9 cellular contexts compared by ENCODE assay signal in genomic region chr18:75455249-75456183, GRCh38. TPM values are rescaled to one million over a fixed set of nuclear protein-coding genes. Genes with fewer than 3 reads are reported as not detected.
A peak's percentile ranks its signal among the peaks of the same experiment; 100 is the strongest.
DNase-seq lines count a peak whose midpoint lies in the region; ATAC-seq and TF ChIP-seq lines count a peak whose summit lies in the region.
"Had no signal": no experiment of that assay in that cellular context is flagged by ENCODE, and none has a peak within 500 bp of the region (broad histone marks: within the 10 kb centered on the region; RNA-seq: fewer than 3 reads in every experiment).

No MANE protein-coding gene starts in this region.

- H3K4me3 ChIP-seq in AG04450 (ENCODE audit: low read depth, low read length), result peak overlapping the region; percentile 42
- H3K4me3 ChIP-seq in fibroblast of mammary gland (ENCODE audit: control insufficient read depth, low read depth, low read length), result peak overlapping the region; percentile 32

- no peak for DNase-seq in AG04450 (ENCODE audit: low read depth, low spot score)
- DNase-seq in NCI-H69 (lab: John Stamatoyannopoulos, UW), result peak; percentile 78
- peak; percentile 38 for DNase-seq in fibroblast of mammary gland (ENCODE audit: low read depth)
- DNase-seq in natural killer cell, result no peak
- no peak for DNase-seq in effector CD8-positive, alpha-beta T cell (lab: John Stamatoyannopoulos, UW)
- DNase-seq in HK-2 (ENCODE audit: unreplicated experiment), result no peak
- no peak for DNase-seq in AML-193 (lab: John Stamatoyannopoulos, UW)

- no peaks in the 10 kb centered on the region for H3K27me3 ChIP-seq in AG04450 (ENCODE audit: control insufficient read depth, insufficient read depth, low read length)

- peaks cover 0 to 4% of the 10 kb centered on the region in 2 donors for H3K4me1 Mint-ChIP-seq in natural killer cell

- H3K9me3 Mint-ChIP-seq in natural killer cell, result no peaks in the 10 kb centered on the region

- no peak overlapping the region for H3K27ac Mint-ChIP-seq in natural killer cell
- H3K27ac Mint-ChIP-seq: T-helper 1 cell treated with Interleukin-12 subunit alpha and Interleukin-12 subunit beta and Interleukin-4 antibody, amounts not matched to agents 30 μg/mL and 1 μg/mL, for 36 hours had no signal

- POLR2A ChIA-PET in AG04450 (lab: Yijun Ruan, JAX), result no interaction called here

- CTCF ChIA-PET in AG04450 (lab: Charles Lee), result interaction anchor here (0.6 kb wide), 1 partner anchor 324 kb away, joined by 5 read pairs; no protein-coding TSS in a partner anchor

- H3K4me3 Mint-ChIP-seq in natural killer cell, result peak overlapping the region; percentile 45
- H3K4me3 Mint-ChIP-seq: T-helper 1 cell treated with Interleukin-12 subunit alpha and Interleukin-12 subunit beta and Interleukin-4 antibody, amounts not matched to agents 30 μg/mL and 1 μg/mL, for 36 hours had no signal

- H3K27ac ChIP-seq in AG04450 (ENCODE audit: low read depth, low read length), result no peak overlapping the region

- H3K27me3 Mint-ChIP-seq in natural killer cell (ENCODE audit: low read depth in 2 of 2), result peaks cover 42 to 81% of the 10 kb centered on the region in 2 donors

- intact Hi-C loops in natural killer cell (cut with micrococcal nuclease), result no loop called here

- ATAC-seq in natural killer cell (peak; percentile 21 to 45 (median 26)), HG03280 (IDR thresholded peaks at IDR 0.05; ENCODE audit: unreplicated experiment) (no peak)

- H3K36me3 Mint-ChIP-seq in natural killer cell, result no peaks in the 10 kb centered on the region

- TF ChIP-seq CTCF in AG04450 (IDR thresholded peaks at IDR 0.05; ENCODE audit: low read depth, low read length), result no peak
- TF ChIP-seq CTCF in fibroblast of mammary gland (conservative IDR thresholded peaks at IDR 0.05; ENCODE audit: control insufficient read depth, insufficient read depth, low read depth, low read length), result no peak
- TF ChIP-seq CTCF in natural killer cell (IDR thresholded peaks at IDR 0.05), result no peak

- H3K9me3 ChIP-seq in AG04450 (ENCODE audit: control insufficient read depth, insufficient read depth, low read length), result peaks cover 5% of the 10 kb centered on the region

RNA-seq across cellular contexts. Expression of gene SMIM21, which starts 28.0 kb away (rescaled TPM):
- not detected in 2 replicates for polyA plus RNA-seq in AG04450 (2011; rRNA removed)
- not detected in 2 replicates for polyA minus RNA-seq in AG04450 (2011; rRNA and poly(A)+ RNA removed)
- not detected for total RNA-seq in natural killer cell

Comparison
In these comparisons a context has a peak if more than half of its experiments do, and no peak if none do; other contexts are left out.
1. DNase-seq: peak in NCI-H69 (single experiment) and fibroblast of mammary gland (single experiment); none in AG04450 (single experiment), natural killer cell (single experiment), effector CD8-positive, alpha-beta T cell (single experiment), HK-2 (single experiment) and AML-193 (0 of 2).